ENCODE assay signal across 22 cellular contexts in genomic region chr7:41685684-41686083, GRCh38. TPM values are rescaled to one million over a fixed set of nuclear protein-coding genes. Genes with fewer than 3 reads are reported as not detected.
DNase-seq lines count a peak whose midpoint lies in the region; FAIRE-seq and TF ChIP-seq lines count a peak whose summit lies in the region.
"Had no signal": no experiment of that assay in that cellular context is flagged by ENCODE, and none has a peak within 500 bp of the region (broad histone marks: within the 10 kb centered on the region; RNA-seq: fewer than 3 reads in every experiment).

No MANE protein-coding gene starts in this region.

- peaks cover 41% of the 10 kb centered on the region for H3K4me1 Mint-ChIP-seq in HFFc6 (ENCODE audit: low read depth)
- H3K4me1 Mint-ChIP-seq: activated CD4-positive, alpha-beta T cell treated with anti-CD3 and anti-CD28 coated beads, Interleukin-2, amount 10 ng/mL, durations not matched to agents 7 days and 5 days had no signal

- H3K27ac ChIP-seq in OCI-LY3 (ENCODE audit: low read length) (no peak overlapping the region), osteoblast (ENCODE audit: low read depth, low read length) (peak overlapping the region; percentile 47)
- H3K27ac ChIP-seq: BLaER1 treated with 17β-estradiol and CSF1 and Interleukin-3, amounts not matched to agents 10 nM and 100 nM; brain microvascular endothelial cell; esophagus squamous epithelium; tibial nerve had no signal

- H3K9ac ChIP-seq in OCI-LY3 (ENCODE audit: low read length): no peak overlapping the region
- H3K9ac ChIP-seq: BLaER1 treated with 17β-estradiol and CSF1 and Interleukin-3, amounts not matched to agents 10 nM and 100 nM had no signal

- H3K36me3 Mint-ChIP-seq in HFFc6 (ENCODE audit: low read depth): peaks cover 25% of the 10 kb centered on the region
- H3K36me3 Mint-ChIP-seq: natural killer cell treated with Interleukin-12 subunit alpha and Interleukin-12 subunit beta and Interleukin-15 and Interleukin-18, amount 100 ng/mL, for 72 hours; stimulated activated memory B cell treated with anti-CD40 and anti-IgM and Interleukin-4, amounts not matched to agents 10 μg/mL and 1 μg/mL and 100 μg/mL, for 72 hours had no signal

- no peak overlapping the region for H3K27ac Mint-ChIP-seq in HFFc6
- H3K27ac Mint-ChIP-seq: activated CD4-positive, alpha-beta T cell treated with anti-CD3 and anti-CD28 coated beads, Interleukin-2, amount 10 ng/mL, durations not matched to agents 7 days and 5 days; H9; natural killer cell treated with Interleukin-12 subunit alpha and Interleukin-12 subunit beta and Interleukin-15 and Interleukin-18, amount 100 ng/mL, for 72 hours; stimulated activated memory B cell treated with anti-CD40 and anti-IgM and Interleukin-4, amounts not matched to agents 10 μg/mL and 1 μg/mL and 100 μg/mL, for 72 hours had no signal

- DNase-seq in HFFc6 (peak; percentile 37), bronchial epithelial cell (ENCODE audit: low read depth) (peak; percentile 73), osteoblast (ENCODE audit: insufficient read length, low spot score, missing footprints) (no peak), COR-L47 (lab: John Stamatoyannopoulos, UW) (no peak), hepatic stellate cell (ENCODE audit: low spot score) (no peak)
- DNase-seq in activated CD4-positive, CD25-positive, alpha-beta regulatory T cell (lab: John Stamatoyannopoulos, UW): no peak
- DNase-seq: activated CD4-positive, alpha-beta T cell treated with anti-CD3 and anti-CD28 coated beads, Interleukin-2, amount 10 ng/mL, durations not matched to agents 7 days and 5 days; activated naive CD4-positive, alpha-beta T cell treated with anti-CD3 and anti-CD28 coated beads, Interleukin-2, amount 50 U/mL, for 16 hours; activated T-cell treated with anti-CD3 and anti-CD28 coated beads for 4 hours; brain microvascular endothelial cell; esophagus squamous epithelium; H9; hippocampal formation; Karpas-422; kidney; mesendoderm; NCI-H187 treated with DMSO at 0.1 percent for 48 hours had no signal

- peaks cover 9% of the 10 kb centered on the region for H3K4me1 ChIP-seq in OCI-LY3 (ENCODE audit: low read length)
- peaks cover 25% of the 10 kb centered on the region for H3K4me1 ChIP-seq in osteoblast (ENCODE audit: insufficient read depth, low read length)
- H3K4me1 ChIP-seq: esophagus squamous epithelium, tibial nerve had no signal

- H3K27me3 ChIP-seq in OCI-LY3 (ENCODE audit: low read depth, low read length) (no peaks in the 10 kb centered on the region), bronchial epithelial cell (ENCODE audit: control insufficient read depth, insufficient read depth, low read length) (no peaks in the 10 kb centered on the region), osteoblast (ENCODE audit: insufficient read depth, low read length) (no peaks in the 10 kb centered on the region)
- H3K27me3 ChIP-seq: BLaER1 treated with 17β-estradiol and CSF1 and Interleukin-3, amounts not matched to agents 10 nM and 100 nM; brain microvascular endothelial cell; esophagus squamous epithelium; tibial nerve had no signal

- no peaks in the 10 kb centered on the region for H3K79me2 ChIP-seq in OCI-LY3 (ENCODE audit: low read length)
- H3K79me2 ChIP-seq in osteoblast (ENCODE audit: insufficient read depth, low read length): peaks cover 17% of the 10 kb centered on the region

- TF ChIP-seq CTCF in HFFc6 (IDR thresholded peaks at IDR 0.05): no peak
- no peak for TF ChIP-seq CTCF in OCI-LY3 (IDR thresholded peaks at IDR 0.05; ENCODE audit: low read depth, low read length)
- no peak for TF ChIP-seq CTCF in bronchial epithelial cell (IDR thresholded peaks at IDR 0.05; ENCODE audit: insufficient read depth, low read length, severe bottlenecking)
- no peak for TF ChIP-seq CTCF in osteoblast (IDR thresholded peaks at IDR 0.05; ENCODE audit: extremely low read depth, low read depth, low read length)

- H3K4me2 ChIP-seq in OCI-LY3 (ENCODE audit: low read length): peak overlapping the region; percentile 38
- no peak overlapping the region for H3K4me2 ChIP-seq in osteoblast (ENCODE audit: insufficient read depth, low read length)

- H2AFZ ChIP-seq in OCI-LY3 (ENCODE audit: low read depth, low read length): no peak overlapping the region
- no peak overlapping the region for H2AFZ ChIP-seq in osteoblast (ENCODE audit: low read length)

- H3K27me3 Mint-ChIP-seq in HFFc6 (ENCODE audit: insufficient read depth): peaks cover 2% of the 10 kb centered on the region; the same call in 1 of the 2 replicates

- no peaks in the 10 kb centered on the region for H3K36me3 ChIP-seq in OCI-LY3 (replicated peaks; ENCODE audit: low read depth, low read length)
- peaks cover 2% of the 10 kb centered on the region for H3K36me3 ChIP-seq in bronchial epithelial cell (ENCODE audit: control insufficient read depth, insufficient read depth, low read length)
- H3K36me3 ChIP-seq in osteoblast (ENCODE audit: insufficient read depth, low read length): peaks cover 40% of the 10 kb centered on the region
- H3K36me3 ChIP-seq: BLaER1 treated with 17β-estradiol and CSF1 and Interleukin-3, amounts not matched to agents 10 nM and 100 nM had no signal

- no peaks in the 10 kb centered on the region for H3K9me3 ChIP-seq in OCI-LY3 (ENCODE audit: insufficient read depth, low read length)
- no peaks in the 10 kb centered on the region for H3K9me3 ChIP-seq in osteoblast (ENCODE audit: low read depth, low read length)
- H3K9me3 ChIP-seq: BLaER1 treated with 17β-estradiol and CSF1 and Interleukin-3, amounts not matched to agents 10 nM and 100 nM; esophagus squamous epithelium; tibial nerve had no signal

- no peak for FAIRE-seq in bronchial epithelial cell (lab: Jason Lieb, UNC)

- H3K4me3 ChIP-seq in OCI-LY3 (ENCODE audit: low read length): no peak overlapping the region
- no peak overlapping the region for H3K4me3 ChIP-seq in bronchial epithelial cell (ENCODE audit: low read depth, low read length)
- no peak overlapping the region for H3K4me3 ChIP-seq in osteoblast (ENCODE audit: insufficient read depth, low read length)
- H3K4me3 ChIP-seq: BLaER1 treated with 17β-estradiol and CSF1 and Interleukin-3, amounts not matched to agents 10 nM and 100 nM; esophagus squamous epithelium; tibial nerve had no signal

- H4K20me1 ChIP-seq in OCI-LY3 (ENCODE audit: insufficient read depth, low read length) (no peaks in the 10 kb centered on the region), osteoblast (ENCODE audit: insufficient read depth, low read length) (peaks cover 35% of the 10 kb centered on the region)
- H4K20me1 ChIP-seq: BLaER1 treated with 17β-estradiol and CSF1 and Interleukin-3, amounts not matched to agents 10 nM and 100 nM had no signal

- H3K4me3 Mint-ChIP-seq in HFFc6: no peak overlapping the region
- H3K4me3 Mint-ChIP-seq: activated CD4-positive, alpha-beta T cell treated with anti-CD3 and anti-CD28 coated beads, Interleukin-2, amount 10 ng/mL, durations not matched to agents 7 days and 5 days; H9; natural killer cell treated with Interleukin-12 subunit alpha and Interleukin-12 subunit beta and Interleukin-15 and Interleukin-18, amount 100 ng/mL, for 72 hours; stimulated activated memory B cell treated with anti-CD40 and anti-IgM and Interleukin-4, amounts not matched to agents 10 μg/mL and 1 μg/mL and 100 μg/mL, for 72 hours had no signal

- no peaks in the 10 kb centered on the region for H3K9me3 Mint-ChIP-seq in HFFc6
- H3K9me3 Mint-ChIP-seq: activated CD4-positive, alpha-beta T cell treated with anti-CD3 and anti-CD28 coated beads, Interleukin-2, amount 10 ng/mL, durations not matched to agents 7 days and 5 days; H9; stimulated activated memory B cell treated with anti-CD40 and anti-IgM and Interleukin-4, amounts not matched to agents 10 μg/mL and 1 μg/mL and 100 μg/mL, for 72 hours had no signal

RNA-seq across cellular contexts. Expression of gene INHBA, which starts 17.2 kb away (rescaled TPM):
- total RNA-seq in HFFc6 (2021; fragmentation: NEBNext Ultra II Directional; extraction: Animal tissue kit (Norgen Biotek cat#: 25700)): 10 to 100 TPM; 18.1 to 29.9 (median 20.2) TPM
- total RNA-seq in bronchial epithelial cell (1.3 and 5.0 TPM in 2 replicates), osteoblast (97.8 and 107 TPM in 2 replicates)
- total RNA-seq: activated CD4-positive, alpha-beta T cell treated with anti-CD3 and anti-CD28 coated beads, Interleukin-2, amount 10 ng/mL, durations not matched to agents 7 days and 5 days had no signal

Comparison
In these comparisons a context has a peak if more than half of its experiments do, and no peak if none do; other contexts are left out.
1. DNase-seq: peak in HFFc6 (single experiment) and bronchial epithelial cell (single experiment); none in osteoblast (single experiment), COR-L47 (single experiment), activated CD4-positive, CD25-positive, alpha-beta regulatory T cell (0 of 4) and hepatic stellate cell (single experiment).